Comparison of ENCODE assay signal across 9 cellular contexts in genomic region chr10:35379226-35380137, GRCh38. TPM values are rescaled to one million over a fixed set of nuclear protein-coding genes. Genes with fewer than 3 reads are reported as not detected.
A peak's percentile ranks its signal among the peaks of the same experiment; 100 is the strongest.
DNase-seq lines count a peak whose midpoint lies in the region; ATAC-seq, FAIRE-seq and TF ChIP-seq lines count a peak whose summit lies in the region.
"Had no signal": no experiment of that assay in that cellular context is flagged by ENCODE, and none has a peak within 500 bp of the region (broad histone marks: within the 10 kb centered on the region; RNA-seq: fewer than 3 reads in every experiment).

No MANE protein-coding gene starts in this region.

- H3K4me1 ChIP-seq in DND-41 (ENCODE audit: insufficient read depth, low read length) (peaks cover 22% of the 10 kb centered on the region), K562 (replicated peaks in 1 of 2; ENCODE audit: control insufficient read depth in 2 of 2, insufficient read depth in 2 of 2, low read length in 2 of 2) (peaks cover 25 to 65% of the 10 kb centered on the region in 2 experiments), lung (ENCODE audit: control insufficient read depth in 2 of 2, insufficient read depth in 2 of 2, low read length in 2 of 2) (peaks cover 19 to 55% of the 10 kb centered on the region in 2 donors), upper lobe of right lung (peaks cover 31% of the 10 kb centered on the region)

- H3K27ac ChIP-seq in DND-41 (ENCODE audit: low read length): peak overlapping the region; percentile 52
- peak overlapping the region; percentile 96 for H3K27ac ChIP-seq in K562 (ENCODE audit: extremely low read depth, low read depth, low read length)
- peak overlapping the region; percentile 87 to 91 for H3K27ac ChIP-seq in lung (ENCODE audit: low read depth in 1 of 2, low read length in 1 of 2)
- peak overlapping the region; percentile 71 for H3K27ac ChIP-seq in upper lobe of right lung
- H3K27ac ChIP-seq: KMS-11 had no signal

- peaks cover 90% of the 10 kb centered on the region for H3K79me2 ChIP-seq in DND-41 (ENCODE audit: insufficient read depth, low read length)
- peaks cover 97% of the 10 kb centered on the region for H3K79me2 ChIP-seq in K562 (ENCODE audit: control insufficient read depth, insufficient read depth, low read length)

- CTCF ChIA-PET in K562 (lab: Yijun Ruan, JAX; ENCODE audit: low intra/inter-chr PET ratio): interaction anchor here (0.5 to 0.9 kb wide), 2 partner anchors 134 to 184 kb away, joined by 3 read pairs; no protein-coding TSS in a partner anchor

- H4K20me1 ChIP-seq in DND-41 (ENCODE audit: insufficient read depth, low read length) (peaks cover 58% of the 10 kb centered on the region), K562 (replicated peaks; ENCODE audit: control insufficient read depth, insufficient read depth, low read length) (no peaks in the 10 kb centered on the region)

- peak; percentile 52 for DNase-seq in DND-41
- peak; percentile 91 to 94 (median 92) for DNase-seq in K562 (ENCODE audit: extremely low read depth in 1 of 4, low spot score in 3 of 4)
- DNase-seq in lung (ENCODE audit: low spot score): no peak
- DNase-seq in upper lobe of right lung: no peak
- DNase-seq in cerebellum (ENCODE audit: low spot score): no peak

- peak; percentile 91 for TF ChIP-seq EP300 in K562 (IDR thresholded peaks at IDR 0.05; ENCODE audit: low read length)

- peaks cover 1% of the 10 kb centered on the region for H3K9me1 ChIP-seq in K562 (ENCODE audit: control insufficient read depth, insufficient read depth, low read length)

- H3K4me3 ChIP-seq in DND-41 (ENCODE audit: low read depth in 1 of 2, low read length in 2 of 2): no peak overlapping the region
- H3K4me3 ChIP-seq in K562: peak overlapping the region; percentile 27
- no peak overlapping the region for H3K4me3 ChIP-seq in lung
- H3K4me3 ChIP-seq in upper lobe of right lung: no peak overlapping the region

- H3K9me3 ChIP-seq in DND-41 (ENCODE audit: insufficient read depth, low read length, severe bottlenecking): no peaks in the 10 kb centered on the region
- no peaks in the 10 kb centered on the region for H3K9me3 ChIP-seq in K562 (replicated peaks; ENCODE audit: control insufficient read depth, insufficient read depth, low read depth, low read length)
- no peaks in the 10 kb centered on the region for H3K9me3 ChIP-seq in lung (ENCODE audit: control insufficient read depth in 2 of 2, insufficient read depth in 1 of 2, low read length in 1 of 2)
- no peaks in the 10 kb centered on the region for H3K9me3 ChIP-seq in upper lobe of right lung

- H3K4me2 ChIP-seq in DND-41 (ENCODE audit: insufficient read depth, low read length) (peak overlapping the region; percentile 9; the same call in 1 of the 2 replicates), K562 (ENCODE audit: insufficient read depth, low read length) (peak overlapping the region; percentile 85)
- H3K4me2 ChIP-seq: KMS-11 had no signal

- BruUV-seq in K562 (replicated peaks; lab: Mats Ljungman, UMichigan): TSS peak; percentile 47

- peak; percentile 86 for FAIRE-seq in K562 (lab: Jason Lieb, UNC)

- no peaks in the 10 kb centered on the region for H3K27me3 ChIP-seq in DND-41 (ENCODE audit: insufficient read depth, low read length, poor library complexity)
- no peaks in the 10 kb centered on the region for H3K27me3 ChIP-seq in K562 (ENCODE audit: control insufficient read depth in 2 of 2, insufficient read depth in 2 of 2, low read length in 2 of 2)
- H3K27me3 ChIP-seq in lung (ENCODE audit: control insufficient read depth, insufficient read depth): no peaks in the 10 kb centered on the region
- no peaks in the 10 kb centered on the region for H3K27me3 ChIP-seq in upper lobe of right lung

- no peak for TF ChIP-seq POLR2A in K562 (conservative IDR thresholded peaks at IDR 0.05)

- TF ChIP-seq CTCF in DND-41 (IDR thresholded peaks at IDR 0.05; ENCODE audit: borderline replicate concordance, extremely low read depth, low read length, poor library complexity, severe bottlenecking) (peak; percentile 49), K562 (IDR thresholded peaks at IDR 0.05 in 2 of 3, conservative IDR thresholded peaks at IDR 0.05 in 1 of 3; ENCODE audit: insufficient read depth in 2 of 3, low read depth in 1 of 3, low read length in 3 of 3) (peak; percentile 30 to 60 (median 59); a peak in 4 of 6 replicates), lung (IDR thresholded peaks at IDR 0.05; ENCODE audit: control extremely low read depth, extremely low read depth) (no peak), upper lobe of right lung (IDR thresholded peaks at IDR 0.05) (no peak)

- H3K36me3 ChIP-seq in DND-41 (ENCODE audit: insufficient read depth, low read length): no peaks in the 10 kb centered on the region
- no peaks in the 10 kb centered on the region for H3K36me3 ChIP-seq in K562 (ENCODE audit: control insufficient read depth, insufficient read depth, low read length)
- no peaks in the 10 kb centered on the region for H3K36me3 ChIP-seq in lung (ENCODE audit: control insufficient read depth in 2 of 2, insufficient read depth in 2 of 2, low read length in 2 of 2)
- no peaks in the 10 kb centered on the region for H3K36me3 ChIP-seq in upper lobe of right lung

- H3K9ac ChIP-seq in DND-41 (ENCODE audit: low read depth, low read length) (no peak overlapping the region), K562 (ENCODE audit: insufficient read depth in 1 of 2, low read depth in 2 of 2, low read length in 2 of 2) (peak overlapping the region; percentile 49 to 77; a peak in 3 of 4 replicates)
- H3K9ac ChIP-seq: KMS-11 had no signal

- no peak overlapping the region for H2AFZ ChIP-seq in DND-41 (ENCODE audit: low read depth, low read length)
- H2AFZ ChIP-seq in K562 (ENCODE audit: low read depth, low read length): 0 out of 2 replicates have a peak overlapping the region, but pooled peaks have one; percentile 12

- peak; percentile 80 for ATAC-seq in DND-41 (ENCODE audit: insufficient read depth, low read depth)
- ATAC-seq in GM19463 (IDR thresholded peaks at IDR 0.05; ENCODE audit: unreplicated experiment): peak; percentile 72
- peak; percentile 58 for ATAC-seq in HG03558 (IDR thresholded peaks at IDR 0.05; ENCODE audit: extremely low read depth, unreplicated experiment)
- ATAC-seq in K562: peak; percentile 85
- peak; percentile 50 for ATAC-seq in lung (ENCODE audit: insufficient read depth, low FRiP score)
- peak; percentile 74 for ATAC-seq in upper lobe of right lung
- no peak for ATAC-seq in HG03039 (IDR thresholded peaks at IDR 0.05; ENCODE audit: unreplicated experiment)

- TF ChIP-seq RAD21 in K562 (CRISPR knock-in tag; conservative IDR thresholded peaks at IDR 0.05 in 1 of 2, IDR thresholded peaks at IDR 0.05 in 1 of 2): peak; percentile 57 to 64

- intact Hi-C loops in K562 (cut with micrococcal nuclease) (loop anchor here (1.0 to 10.0 kb wide), 6 partner anchors 12 to 255 kb away; partner anchors contain the start of gene CREM), upper lobe of right lung (cut with DNase I) (no loop called here)

- POLR2A ChIA-PET in K562 (lab: Yijun Ruan, JAX): interaction anchor here (0.6 to 2.9 kb wide), 11 partner anchors 9 to 724 kb away, joined by 3 to 14 read pairs (median 3); no protein-coding TSS in a partner anchor

- 10% methylated on average over 11 of the region's 11 CpGs for WGBS in K562 (ENCODE audit: insufficient coverage, low coverage, missing lambda C conversion rate)
- WGBS in lung, 2 donors: 29 to 37% methylated on average over 11 of the region's 11 CpGs

- in situ Hi-C loops in K562 (cut with MboI): no loop called here

TF ChIP-seq in K562, 482 proteins besides CTCF, POLR2A, EP300 and RAD21 (continues in another document):
- TF ChIP-seq EP400 (IDR thresholded peaks at IDR 0.05): peak; percentile 52
- TF ChIP-seq ARID2 (IDR thresholded peaks at IDR 0.05): no peak
- peak; percentile 30 for TF ChIP-seq BRD9 (IDR thresholded peaks at IDR 0.05; ENCODE audit: low read depth, partially characterized antibody)
- peak; percentile 82 to 95 for TF ChIP-seq MAZ (CRISPR knock-in tag; conservative IDR thresholded peaks at IDR 0.05 in 1 of 2, IDR thresholded peaks at IDR 0.05 in 1 of 2)
- no peak for TF ChIP-seq PCBP1 (IDR thresholded peaks at IDR 0.05; ENCODE audit: low read depth, low read length, poor library complexity, severe bottlenecking)
- TF ChIP-seq CBX5 (IDR thresholded peaks at IDR 0.05; ENCODE audit: borderline replicate concordance, low read depth): no peak
- peak; percentile 32 to 75; a peak in 3 of 4 replicates for TF ChIP-seq TRIM24 (IDR thresholded peaks at IDR 0.05)
- peak; percentile 90 for TF ChIP-seq POLR2AphosphoS5 (IDR thresholded peaks at IDR 0.05; ENCODE audit: control insufficient read depth, insufficient read depth, low read depth, low read length)
- TF ChIP-seq JUND (IDR thresholded peaks at IDR 0.05; ENCODE audit: borderline replicate concordance, low read depth, low read length): peak; percentile 21; the same call in 1 of the 2 replicates
- TF ChIP-seq JUND (tag; IDR thresholded peaks at IDR 0.05; ENCODE audit: borderline replicate concordance, low read depth, low read length): peak; percentile 54; the same call in 1 of the 3 replicates
- peak; percentile 20; the same call in 1 of the 2 replicates for TF ChIP-seq EGR1 (conservative IDR thresholded peaks at IDR 0.05)
- peak; percentile 51 for TF ChIP-seq DACH1 (IDR thresholded peaks at IDR 0.05; ENCODE audit: partially characterized antibody)

RNA-seq across cellular contexts. Expression of gene CCNY, which starts 43.2 kb away (rescaled TPM):
- total RNA-seq in K562 (2011; cell fraction: chromatin; rRNA removed; ENCODE audit: low replicate concordance): 53.7 and 58.2 TPM in 2 replicates
- total RNA-seq in K562 (2011; cell fraction: nucleolus; rRNA removed): 22.3 and 25.7 TPM in 2 replicates
- total RNA-seq in K562 (2011; cell fraction: nucleoplasm; rRNA removed): 32.0 and 43.7 TPM in 2 replicates
- total RNA-seq in K562 (2014; rRNA removed): 28.4 and 32.9 TPM in 2 replicates
- 42.1 and 52.6 TPM in 2 replicates for total RNA-seq in K562 (2014; rRNA removed; fragmentation: Illumina TruSeq; extraction: Trizol)
- 38.3 and 38.6 TPM in 2 replicates for total RNA-seq in K562 (2015; rRNA removed; fragmentation: Illumina TruSeq; extraction: Trizol)
- total RNA-seq in K562 (2021): 69.2 and 76.9 TPM in 2 replicates
- polyA plus RNA-seq in K562 (2011; rRNA removed): 87.9 and 109 TPM in 2 replicates
- 32.2 and 62.8 TPM in 2 replicates for polyA plus RNA-seq in K562 (2011; cell fraction: cytosol; rRNA removed)
- polyA plus RNA-seq in K562 (2011; cell fraction: nucleus; rRNA removed): 31.7 and 55.0 TPM in 2 replicates
- 57.6 and 72.6 TPM in 2 replicates for polyA plus RNA-seq in K562 (2012)
- polyA plus RNA-seq in K562 (2014; fragmentation: Illumina TruSeq; extraction: Trizol): 59.9 and 73.2 TPM in 2 replicates
- 1 to 10 TPM; 8.4 to 9.1 TPM for polyA plus RNA-seq in K562 (2014; fragmentation: Nextera tagmentation; extraction: Ambion mirVana)
- 26.2 and 44.6 TPM in 2 replicates for polyA plus RNA-seq in K562 (2014; rRNA removed)
- 126 and 138 TPM in 2 replicates for polyA minus RNA-seq in K562 (2011; rRNA and poly(A)+ RNA removed)
- polyA minus RNA-seq in K562 (2011; cell fraction: cytosol; rRNA and poly(A)+ RNA removed): 34.0 and 62.3 TPM in 2 replicates
- polyA minus RNA-seq in K562 (2011; cell fraction: nucleus; rRNA and poly(A)+ RNA removed): 17.1 and 38.9 TPM in 2 replicates
- 10 to 100 TPM; 43.4 to 63.0 TPM for total RNA-seq in lung
- 10 to 100 TPM; 26.6 to 34.3 TPM for polyA plus RNA-seq in lung
- total RNA-seq in upper lobe of right lung: 85.4 TPM
- 33.6 TPM for total RNA-seq in cerebellum

Comparison
In these comparisons a context has a peak if more than half of its experiments do, and no peak if none do; other contexts are left out.
1. DNase-seq: peak in DND-41 (single experiment) and K562 (4 of 4); none in lung (single experiment), upper lobe of right lung (single experiment) and cerebellum (single experiment).
2. CTCF ChIP-seq: peak in DND-41 (single experiment) and K562 (3 of 3); none in lung (single experiment) and upper lobe of right lung (single experiment).
3. Peak in every context shown above with its lines, with median percentiles within 50 percentile points of each other: H3K27ac ChIP-seq.